8 cellular contexts compared by ENCODE assay signal in the genomic region with DNA sequence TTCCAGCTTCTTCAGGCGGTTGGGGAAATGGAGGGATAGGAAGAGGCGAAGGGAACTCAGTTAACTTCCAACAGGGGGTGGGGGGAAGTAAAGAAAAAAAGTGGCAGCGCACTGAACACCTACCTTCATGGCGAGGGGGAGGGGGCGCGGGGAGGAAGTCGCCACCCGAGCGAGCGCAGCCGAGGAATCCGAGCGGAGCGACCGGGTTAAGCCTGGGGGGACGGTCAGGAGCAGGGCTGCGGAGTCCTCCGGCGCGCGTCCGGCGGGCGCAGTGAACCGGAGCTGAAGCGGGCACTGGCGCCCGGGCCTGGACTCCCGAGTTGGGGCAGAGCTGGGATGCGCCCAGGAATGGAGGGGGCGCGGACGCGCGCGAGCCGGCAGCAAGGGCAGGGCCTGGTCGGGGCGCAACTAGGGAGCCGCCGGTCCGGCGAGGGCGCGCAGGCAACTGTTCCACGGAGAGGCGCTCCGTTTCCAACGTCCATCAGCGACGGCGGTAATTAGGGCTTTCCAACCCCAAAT. TPM values are rescaled to one million over a fixed set of nuclear protein-coding genes. Genes with fewer than 3 reads are reported as not detected.
DNase-seq lines count a peak whose midpoint lies in the region; ATAC-seq and TF ChIP-seq lines count a peak whose summit lies in the region.

A gene (minus strand): TSS at position 450 of the 519 bp plus-strand sequence. CDS start 321 bp downstream, at position 129.

- H3K9me3 ChIP-seq in lung (ENCODE audit: control insufficient read depth in 2 of 2, insufficient read depth in 1 of 2, low read length in 1 of 2): peaks cover 0 to 2% of the 10 kb centered on the region in 2 donors

- peak; percentile 32 for ATAC-seq in lung (ENCODE audit: insufficient read depth, low FRiP score)

- TF ChIP-seq CTCF in coronary artery (IDR thresholded peaks at IDR 0.05) (no peak), lung (IDR thresholded peaks at IDR 0.05; ENCODE audit: control extremely low read depth, extremely low read depth) (no peak), type B pancreatic cell (conservative IDR thresholded peaks at IDR 0.05) (peak; percentile 14)

- peaks cover 18% of the 10 kb centered on the region for H3K36me3 Mint-ChIP-seq in type B pancreatic cell

- peaks cover 18% of the 10 kb centered on the region for H3K4me1 Mint-ChIP-seq in type B pancreatic cell (ENCODE audit: unreplicated experiment)

- peaks cover 2% of the 10 kb centered on the region for H3K27me3 ChIP-seq in lung (ENCODE audit: control insufficient read depth, insufficient read depth)

- DNase-seq in EL: peak; percentile 71
- DNase-seq in NCI-H748 (lab: John Stamatoyannopoulos, UW; ENCODE audit: unreplicated experiment): peak; percentile 86
- no peak for DNase-seq in coronary artery (ENCODE audit: low spot score)
- DNase-seq in lung (ENCODE audit: low spot score): no peak
- DNase-seq in type B pancreatic cell (ENCODE audit: extremely low spot score, unreplicated experiment): peak; percentile 79
- DNase-seq in COLO829 (ENCODE audit: low spot score): no peak
- no peak for DNase-seq in Kasumi-1 (lab: John Stamatoyannopoulos, UW)
- DNase-seq in cerebellar nuclear complex (lab: John Stamatoyannopoulos, UW): no peak

- H3K4me3 Mint-ChIP-seq in type B pancreatic cell: peak within 1 kb of the TSS; percentile 98

- H3K27ac ChIP-seq in coronary artery (peak within 1 kb of the TSS in 1 of 2 donors; percentile 74), lung (ENCODE audit: low read depth in 1 of 2, low read length in 1 of 2) (peak within 1 kb of the TSS; percentile 27 to 86)

- H3K27me3 Mint-ChIP-seq in type B pancreatic cell: peaks cover 56% of the 10 kb centered on the region

- no peaks in the 10 kb centered on the region for H3K36me3 ChIP-seq in lung (ENCODE audit: control insufficient read depth in 2 of 2, insufficient read depth in 2 of 2, low read length in 2 of 2)

- H3K4me1 ChIP-seq in lung (ENCODE audit: control insufficient read depth in 2 of 2, insufficient read depth in 2 of 2, low read length in 2 of 2): peaks cover 0 to 5% of the 10 kb centered on the region in 2 donors

- H3K4me3 ChIP-seq in coronary artery: peak within 1 kb of the TSS; percentile 89
- H3K4me3 ChIP-seq in lung: peak within 1 kb of the TSS; percentile 60

- 1% methylated on average over 51 to 52 of the region's 52 CpGs for WGBS in lung, 2 donors

- no peaks in the 10 kb centered on the region for H3K9me3 Mint-ChIP-seq in type B pancreatic cell

- peak within 1 kb of the TSS; percentile 90 for H3K27ac Mint-ChIP-seq in type B pancreatic cell

RNA-seq across cellular contexts. Expression of the gene that starts here (rescaled TPM):
- total RNA-seq in lung (10 to 100 TPM; 16.4 to 22.2 TPM), type B pancreatic cell (ENCODE audit: low replicate concordance) (62.0 and 99.3 TPM in 2 replicates)
- 1 to 10 TPM; 5.8 to 6.0 TPM for polyA plus RNA-seq in lung

Comparison
In these comparisons a context has a peak if more than half of its experiments do, and no peak if none do; other contexts are left out.
1. DNase-seq: peak in EL (single experiment), NCI-H748 (single experiment) and type B pancreatic cell (single experiment); none in coronary artery (single experiment), lung (single experiment), COLO829 (single experiment), Kasumi-1 (0 of 2) and cerebellar nuclear complex (0 of 2).